ENCODE assay signal across 25 cellular contexts in genomic region chr2:202426751-202427150, GRCh38. TPM values are rescaled to one million over a fixed set of nuclear protein-coding genes. Genes with fewer than 3 reads are reported as not detected.
DNase-seq lines count a peak whose midpoint lies in the region; ATAC-seq and TF ChIP-seq lines count a peak whose summit lies in the region.
"Had no signal": no experiment of that assay in that cellular context is flagged by ENCODE, and none has a peak within 500 bp of the region (broad histone marks: within the 10 kb centered on the region; RNA-seq: fewer than 3 reads in every experiment).

No MANE protein-coding gene starts in this region.

- H3K9ac ChIP-seq in IMR-90 (ENCODE audit: low read depth, low read length), result no peak overlapping the region
- H3K9ac ChIP-seq: GM23248, KMS-11 had no signal

- H3K4me3 ChIP-seq in A673 (ENCODE audit: low read depth, low read length, poor library complexity, severe bottlenecking), result no peak overlapping the region
- no peak overlapping the region for H3K4me3 ChIP-seq in IMR-90 (ENCODE audit: insufficient read depth, low read depth, low read length)
- H3K4me3 ChIP-seq: GM12878, GM23248, PC-9 had no signal

- H3K4ac ChIP-seq in IMR-90 (ENCODE audit: low read depth, low read length), result peak overlapping the region; percentile 50; the same call in 1 of the 2 replicates

- H3K27ac Mint-ChIP-seq in activated B cell treated with CpG ODN at 0.5 μM for 24 hours (no peak overlapping the region), naive B cell (peak overlapping the region in 2 of 6 donors; percentile 53 to 80)
- H3K27ac Mint-ChIP-seq: CD8-positive, alpha-beta T cell had no signal

- H3K18ac ChIP-seq in IMR-90 (ENCODE audit: low read depth, low read length), result no peak overlapping the region

- H4K20me1 ChIP-seq in IMR-90 (ENCODE audit: insufficient read depth, low read length), result peaks cover 10% of the 10 kb centered on the region

- H3K27ac ChIP-seq in A673 (ENCODE audit: low read depth, low read length, poor library complexity, severe bottlenecking) (no peak overlapping the region), IMR-90 (ENCODE audit: insufficient read depth, low read length) (no peak overlapping the region)
- H3K27ac ChIP-seq: 22Rv1, GM23248, KMS-11, PC-9 had no signal

- H4K5ac ChIP-seq in IMR-90 (ENCODE audit: low read depth, low read length), result no peak overlapping the region

- H3K4me3 Mint-ChIP-seq in activated B cell treated with CpG ODN at 0.5 μM for 24 hours (no peak overlapping the region), naive B cell (peak overlapping the region in 1 of 8 donors; percentile 34)
- H3K4me3 Mint-ChIP-seq: CD8-positive, alpha-beta T cell; H9 had no signal

- H3K27me3 ChIP-seq in A673 (replicated peaks; ENCODE audit: insufficient read depth, low read depth, low read length, poor library complexity) (no peaks in the 10 kb centered on the region), IMR-90 (ENCODE audit: control insufficient read depth, insufficient read depth, low read length) (no peaks in the 10 kb centered on the region)

- H3K9me3 Mint-ChIP-seq in activated B cell treated with CpG ODN at 0.5 μM for 24 hours, result peaks cover 7% of the 10 kb centered on the region
- peaks cover 9 to 26% (median 16%) of the 10 kb centered on the region in 7 donors for H3K9me3 Mint-ChIP-seq in naive B cell
- H3K9me3 Mint-ChIP-seq: H9 had no signal

- BruUV-seq in A673 (replicated peaks; lab: Mats Ljungman, UMichigan), result no TSS peak
- no TSS peak for BruUV-seq in IMR-90 (replicated peaks; lab: Mats Ljungman, UMichigan)

- peaks cover 13% of the 10 kb centered on the region for H3K36me3 Mint-ChIP-seq in activated B cell treated with CpG ODN at 0.5 μM for 24 hours (ENCODE audit: low read depth)
- peaks cover 21 to 26% of the 10 kb centered on the region in 2 donors for H3K36me3 Mint-ChIP-seq in naive B cell

- TF ChIP-seq RAD21 in IMR-90 (IDR thresholded peaks at IDR 0.05; ENCODE audit: low read length), result no peak

- peaks cover 18% of the 10 kb centered on the region for H3K9me1 ChIP-seq in IMR-90 (ENCODE audit: insufficient read depth, low read length)

- peaks cover 5% of the 10 kb centered on the region for H3K27me3 Mint-ChIP-seq in activated B cell treated with CpG ODN at 0.5 μM for 24 hours
- peaks cover 25 to 33% (median 28%) of the 10 kb centered on the region in 3 donors for H3K27me3 Mint-ChIP-seq in naive B cell

- H3K79me1 ChIP-seq in IMR-90 (ENCODE audit: low read depth in 1 of 2, low read length in 2 of 2), result peaks cover 13 to 67% of the 10 kb centered on the region in 2 experiments; a peak in 3 of 4 replicates

- H4K8ac ChIP-seq in IMR-90 (ENCODE audit: low read depth in 2 of 2, low read length in 2 of 2), result no peak overlapping the region

- ATAC-seq in IMR-90 (ENCODE audit: low read depth) (no peak), activated B cell treated with CpG ODN at 0.5 μM for 24 hours (ENCODE audit: low read depth) (peak; percentile 21), naive B cell (ENCODE audit: low read depth in 2 of 2) (peak; percentile 80 to 91), HG02610 (IDR thresholded peaks at IDR 0.05; ENCODE audit: unreplicated experiment) (no peak), Right ventricle myocardium inferior (no peak)
- ATAC-seq: CD8-positive, alpha-beta T cell; GM12878; SK-N-SH treated with all-trans-retinoic acid at 6 μM for 48 hours had no signal

- no peak overlapping the region for H2BK5ac ChIP-seq in IMR-90 (ENCODE audit: low read depth, low read length, poor library complexity, severe bottlenecking)

- no peaks in the 10 kb centered on the region for H3K36me3 ChIP-seq in A673 (ENCODE audit: insufficient read depth, low read length, poor library complexity, severe bottlenecking)
- H3K36me3 ChIP-seq in IMR-90 (ENCODE audit: control insufficient read depth, insufficient read depth, low read length), result no peaks in the 10 kb centered on the region

- intact Hi-C loops in A673 (cut with micrococcal nuclease; ENCODE audit: unreplicated experiment), result no loop called here
- intact Hi-C loops in IMR-90 (cut with micrococcal nuclease), result loop anchor here (5.0 kb wide), 1 partner anchor 49 kb away; the partner anchor contains the start of gene BMPR2
- intact Hi-C loops in activated B cell treated with CpG ODN at 0.5 μM for 24 hours (cut with micrococcal nuclease), result no loop called here
- intact Hi-C loops in Right ventricle myocardium inferior (cut with DNase I), result no loop called here

- dilution Hi-C loops in IMR-90 (cut with HindIII; ENCODE audit: low sequenced_read_pairs, unreplicated experiment), result no loop called here

- no peak overlapping the region for H3K14ac ChIP-seq in IMR-90 (replicated peaks; ENCODE audit: low read depth, low read length)

- H2BK20ac ChIP-seq in IMR-90 (ENCODE audit: low read depth, low read length), result no peak overlapping the region

- H2BK15ac ChIP-seq in IMR-90 (ENCODE audit: low read depth, low read length), result peak overlapping the region; percentile 46; the same call in 1 of the 3 replicates

- peaks cover 13% of the 10 kb centered on the region for H3K4me1 ChIP-seq in A673 (ENCODE audit: insufficient read depth, low read length, poor library complexity, severe bottlenecking)
- H3K4me1 ChIP-seq in IMR-90 (ENCODE audit: control insufficient read depth, insufficient read depth, low read length), result peaks cover 13% of the 10 kb centered on the region

- H4K91ac ChIP-seq in IMR-90 (ENCODE audit: insufficient read depth, low read depth, low read length), result no peak overlapping the region

- in situ Hi-C loops in IMR-90 (cut with MboI; ENCODE audit: low sequenced_read_pairs), result no loop called here

- no peak overlapping the region for H3K56ac ChIP-seq in IMR-90 (ENCODE audit: extremely low read depth, insufficient read depth, low read length)

- POLR2A ChIA-PET in A673 (lab: Charles Lee; ENCODE audit: low non-redundant PET) (no interaction called here), IMR-90 (lab: Charles Lee; ENCODE audit: unreplicated experiment) (interaction anchor here (0.7 kb wide), 1 partner anchor 48 kb away, joined by 9 read pairs; no protein-coding TSS in a partner anchor), activated B cell treated with CpG ODN at 0.5 μM for 24 hours (lab: Charles Lee) (no interaction called here)

- H2BK120ac ChIP-seq in IMR-90 (ENCODE audit: low read depth, low read length), result no peak overlapping the region

- DNase-seq in A673 (ENCODE audit: low spot score) (peak; percentile 77), IMR-90 (no peak), activated B cell treated with CpG ODN at 0.5 μM for 24 hours (no peak), naive B cell (peak; percentile 12), Right ventricle myocardium inferior (ENCODE audit: missing footprints) (no peak), DMS 273 (lab: John Stamatoyannopoulos, UW; ENCODE audit: unreplicated experiment) (no peak), LoVo (ENCODE audit: low spot score) (no peak)
- DNase-seq: AML-193; C1 segment of cervical spinal cord; CD8-positive, alpha-beta T cell; GM23248; H9; NCI-H1694 treated with DMSO at 0.1 percent for 48 hours; NCI-H2107; NCI-H2227 treated with DMSO at 0.1 percent for 48 hours; NCI-H510A treated with DMSO at 0.1 percent for 48 hours; NCI-H748 treated with DMSO at 0.1 percent for 48 hours; PC-9; RPMI8226; SIG-M5 had no signal

- no peak for TF ChIP-seq POLR2A in IMR-90 (IDR thresholded peaks at IDR 0.05; ENCODE audit: low read depth, low read length)

- H3K23ac ChIP-seq in IMR-90 (ENCODE audit: low read depth, low read length), result no peak overlapping the region

- no peak overlapping the region for H2AFZ ChIP-seq in IMR-90 (replicated peaks; ENCODE audit: low read length, poor library complexity)
- H2AFZ ChIP-seq: GM23248, PC-9 had no signal

- TF ChIP-seq CTCF in A673 (conservative IDR thresholded peaks at IDR 0.05; ENCODE audit: low read depth, low read length), result no peak
- TF ChIP-seq CTCF in IMR-90 (conservative IDR thresholded peaks at IDR 0.05; ENCODE audit: low read depth, low read length), result no peak
- TF ChIP-seq CTCF in activated B cell treated with CpG ODN at 0.5 μM for 24 hours (IDR thresholded peaks at IDR 0.05), result no peak

- H3K4me1 Mint-ChIP-seq in activated B cell treated with CpG ODN at 0.5 μM for 24 hours (peaks cover 7% of the 10 kb centered on the region), naive B cell (peaks cover 12 to 23% (median 17%) of the 10 kb centered on the region in 3 donors)

- WGBS in IMR-90 (ENCODE audit: extremely low coverage in 2 of 2, insufficient read length in 1 of 2), 2 experiments, result 100% methylated on average over 2 of the region's 8 CpGs; no CpG with 5 or more reads in 1 of the 2 experiments

- H2AK9ac ChIP-seq in IMR-90 (replicated peaks; ENCODE audit: low read depth, low read length, poor library complexity), result no peak overlapping the region

- CTCF ChIA-PET in A673 (lab: Charles Lee), result no interaction called here
- CTCF ChIA-PET in IMR-90 (lab: Yijun Ruan, JAX), result no interaction called here
- CTCF ChIA-PET in activated B cell treated with CpG ODN at 0.5 μM for 24 hours (lab: Charles Lee), result no interaction called here

- no peak overlapping the region for H3K4me2 ChIP-seq in IMR-90 (ENCODE audit: low read depth, low read length)
- H3K4me2 ChIP-seq: KMS-11, PC-9 had no signal

- H3K9me3 ChIP-seq in A673 (ENCODE audit: low read depth, low read length, poor library complexity, severe bottlenecking) (peaks cover 9% of the 10 kb centered on the region), IMR-90 (ENCODE audit: control insufficient read depth, insufficient read depth, low read length) (no peaks in the 10 kb centered on the region)

- H2AK5ac ChIP-seq in IMR-90 (ENCODE audit: low read depth, low read length), result 0 out of 2 replicates have a peak overlapping the region, but pooled peaks have one; percentile 14

TF ChIP-seq in IMR-90, 13 proteins besides CTCF, POLR2A, EP300 and RAD21 (continues in another document):
- no peak for TF ChIP-seq MAZ (IDR thresholded peaks at IDR 0.05; ENCODE audit: borderline replicate concordance, low read depth, low read length)
- no peak for TF ChIP-seq BHLHE40 (IDR thresholded peaks at IDR 0.05; ENCODE audit: low read depth, low read length)
- TF ChIP-seq USF2 (IDR thresholded peaks at IDR 0.05; ENCODE audit: low read depth, low read length), result no peak
- TF ChIP-seq MXI1 (IDR thresholded peaks at IDR 0.05; ENCODE audit: borderline replicate concordance, low read depth, low read length), result no peak

RNA-seq across cellular contexts. Expression of gene BMPR2, which starts 50.6 kb away (rescaled TPM):
- 32.0 and 34.9 TPM in 2 replicates for total RNA-seq in A673 (2021)
- 30.1 and 34.7 TPM in 2 replicates for total RNA-seq in IMR-90 (2012; rRNA removed)
- polyA plus RNA-seq in IMR-90 (2012; rRNA removed), result 15.7 and 17.0 TPM in 2 replicates
- 4.2 and 4.9 TPM in 2 replicates for polyA plus RNA-seq in IMR-90 (2012; cell fraction: cytosol; rRNA removed)
- polyA plus RNA-seq in IMR-90 (2012; cell fraction: nucleus; rRNA removed; ENCODE audit: low replicate concordance), result 1.8 and 13.4 TPM in 2 replicates
- 16.5 and 16.8 TPM in 2 replicates for total RNA-seq in activated B cell treated with CpG ODN at 0.5 μM for 24 hours
- 1 to 10 TPM; 1.8 to 5.7 (median 3.1) TPM for polyA plus RNA-seq in naive B cell (ENCODE audit: low read depth in 6 of 6)
- total RNA-seq in Right ventricle myocardium inferior, result 45.3 TPM

Comparison
In these comparisons a context has a peak if more than half of its experiments do, and no peak if none do; other contexts are left out.
1. DNase-seq: peak in A673 (single experiment) and naive B cell (single experiment); none in IMR-90 (single experiment), activated B cell treated with CpG ODN at 0.5 μM for 24 hours (single experiment), Right ventricle myocardium inferior (single experiment), DMS 273 (single experiment) and LoVo (single experiment).
2. ATAC-seq: peak in activated B cell treated with CpG ODN at 0.5 μM for 24 hours (single experiment) and naive B cell (2 of 2); none in IMR-90 (single experiment), HG02610 (single experiment) and Right ventricle myocardium inferior (single experiment).